In genomic region chr17:46925185-46925858, GRCh38 we compare ENCODE assay signal across 18 cellular contexts. TPM values are rescaled to one million over a fixed set of nuclear protein-coding genes. Genes with fewer than 3 reads are reported as not detected.
A peak's percentile ranks its signal among the peaks of the same experiment; 100 is the strongest.
DNase-seq lines count a peak whose midpoint lies in the region; ATAC-seq, FAIRE-seq and TF ChIP-seq lines count a peak whose summit lies in the region.
"Had no signal": no experiment of that assay in that cellular context is flagged by ENCODE, and none has a peak within 500 bp of the region (broad histone marks: within the 10 kb centered on the region; RNA-seq: fewer than 3 reads in every experiment).

No MANE protein-coding gene starts in this region.

- no peak for FAIRE-seq in astrocyte (lab: Jason Lieb, UNC)
- FAIRE-seq: A204.1 had no signal

- H3K9me3 ChIP-seq in Karpas-422 (ENCODE audit: low read length) (no peaks in the 10 kb centered on the region), astrocyte (ENCODE audit: insufficient read depth, low read depth, low read length) (no peaks in the 10 kb centered on the region), neural progenitor cell (ENCODE audit: low read depth) (no peaks in the 10 kb centered on the region)
- H3K9me3 ChIP-seq: thoracic aorta had no signal

- H3K4me1 Mint-ChIP-seq in astrocyte (ENCODE audit: low read depth, unreplicated experiment) (peaks cover 50% of the 10 kb centered on the region), neural progenitor cell (peaks cover 16% of the 10 kb centered on the region)

- peak overlapping the region; percentile 31 for H3K27ac Mint-ChIP-seq in astrocyte (ENCODE audit: unreplicated experiment)
- no peak overlapping the region for H3K27ac Mint-ChIP-seq in neural progenitor cell

- H3K27ac ChIP-seq in Karpas-422 (ENCODE audit: low read length) (no peak overlapping the region), astrocyte (ENCODE audit: low read depth, low read length) (no peak overlapping the region), neural progenitor cell (no peak overlapping the region)
- H3K27ac ChIP-seq: RWPE1, thoracic aorta had no signal

- H3K4me2 ChIP-seq in Karpas-422 (ENCODE audit: low read depth, low read length, poor library complexity, severe bottlenecking) = peak overlapping the region; percentile 91
- no peak overlapping the region for H3K4me2 ChIP-seq in astrocyte (ENCODE audit: low read length)
- no peak overlapping the region for H3K4me2 ChIP-seq in neural progenitor cell

- H3F3A ChIP-seq in neural progenitor cell (ENCODE audit: low read depth) = peaks cover 15% of the 10 kb centered on the region

- H3K4me3 ChIP-seq in Karpas-422 (ENCODE audit: low read length) (no peak overlapping the region), astrocyte (ENCODE audit: insufficient read depth, low read depth, low read length) (no peak overlapping the region), neural progenitor cell (no peak overlapping the region)
- H3K4me3 ChIP-seq: lung had no signal

- H3K36me3 ChIP-seq in Karpas-422 (ENCODE audit: insufficient read depth, low read length) = peaks cover 4% of the 10 kb centered on the region; the same call in 1 of the 2 replicates
- H3K36me3 ChIP-seq in astrocyte (ENCODE audit: insufficient read depth, low read length) = no peaks in the 10 kb centered on the region
- H3K36me3 ChIP-seq in neural progenitor cell = no peaks in the 10 kb centered on the region

- H3K4me1 ChIP-seq in Karpas-422 (ENCODE audit: low read length) = peaks cover 14% of the 10 kb centered on the region
- peaks cover 28% of the 10 kb centered on the region for H3K4me1 ChIP-seq in astrocyte (ENCODE audit: insufficient read depth, low read length)
- peaks cover 9% of the 10 kb centered on the region for H3K4me1 ChIP-seq in neural progenitor cell

- H3K36me3 Mint-ChIP-seq in astrocyte (ENCODE audit: low read depth, unreplicated experiment) = peaks cover 1% of the 10 kb centered on the region
- H3K36me3 Mint-ChIP-seq in neural progenitor cell = no peaks in the 10 kb centered on the region

- no peak for ATAC-seq in HG03135 (IDR thresholded peaks at IDR 0.05; ENCODE audit: unreplicated experiment)
- no peak for ATAC-seq in HG03354 (IDR thresholded peaks at IDR 0.05; ENCODE audit: poor library complexity, severe bottlenecking, unreplicated experiment)

- H4K20me1 ChIP-seq in Karpas-422 (ENCODE audit: insufficient read depth, low read depth, low read length) = peaks cover 29% of the 10 kb centered on the region
- peaks cover 64% of the 10 kb centered on the region for H4K20me1 ChIP-seq in astrocyte (ENCODE audit: insufficient read depth, low read length)
- H4K20me1 ChIP-seq in neural progenitor cell (ENCODE audit: low read depth) = peaks cover 56% of the 10 kb centered on the region

- H3K4me3 Mint-ChIP-seq in astrocyte (ENCODE audit: unreplicated experiment) (peak overlapping the region; percentile 9), neural progenitor cell (peak overlapping the region; percentile 28)

- H3K79me2 ChIP-seq in Karpas-422 (ENCODE audit: low read length) (peaks cover 73% of the 10 kb centered on the region), astrocyte (ENCODE audit: insufficient read depth, low read length) (peaks cover 74% of the 10 kb centered on the region), neural progenitor cell (ENCODE audit: low read depth) (peaks cover 70% of the 10 kb centered on the region)

- H3K9me3 Mint-ChIP-seq in astrocyte (ENCODE audit: unreplicated experiment) (no peaks in the 10 kb centered on the region), neural progenitor cell (no peaks in the 10 kb centered on the region)

- H2AFZ ChIP-seq in Karpas-422 (ENCODE audit: low read length) (no peak overlapping the region), astrocyte (ENCODE audit: low read depth, low read length) (no peak overlapping the region), neural progenitor cell (replicated peaks) (no peak overlapping the region)

- H3K27me3 ChIP-seq in Karpas-422 (ENCODE audit: low read length) = no peaks in the 10 kb centered on the region
- H3K27me3 ChIP-seq in astrocyte (ENCODE audit: insufficient read depth, low read length) = no peaks in the 10 kb centered on the region
- no peaks in the 10 kb centered on the region for H3K27me3 ChIP-seq in neural progenitor cell

- H3K27me3 Mint-ChIP-seq in astrocyte (ENCODE audit: low read depth, unreplicated experiment) = no peaks in the 10 kb centered on the region
- peaks cover 4% of the 10 kb centered on the region for H3K27me3 Mint-ChIP-seq in neural progenitor cell (ENCODE audit: insufficient read depth, low read depth)

- TF ChIP-seq CTCF in astrocyte (IDR thresholded peaks at IDR 0.05; ENCODE audit: insufficient read depth, low read depth, low read length) = no peak
- no peak for TF ChIP-seq CTCF in neural progenitor cell (IDR thresholded peaks at IDR 0.05)

- no peaks in the 10 kb centered on the region for H3K9me2 ChIP-seq in Karpas-422 (replicated peaks; ENCODE audit: insufficient read depth, low read length)

- H3K9ac ChIP-seq in Karpas-422 (ENCODE audit: low read length) (no peak overlapping the region), astrocyte (ENCODE audit: low read length) (no peak overlapping the region), neural progenitor cell (no peak overlapping the region)

- DNase-seq in SIG-M5 treated with dmso at 0.1 percent for 504 hours (lab: John Stamatoyannopoulos, UW; ENCODE audit: unreplicated experiment) (peak; percentile 53), SIG-M5 (lab: John Stamatoyannopoulos, UW) (no peak), Karpas-422 (no peak), astrocyte (ENCODE audit: low read depth) (no peak), neural progenitor cell (ENCODE audit: low spot score) (no peak), glomerular visceral epithelial cell (ENCODE audit: extremely low spot score) (no peak)
- DNase-seq: anterior cingulate cortex, Calu3, cortex of kidney, NCI-H1092 treated with DMSO at 0.1 percent for 48 hours, NCI-H446 treated with DMSO at 0.1 percent for 48 hours had no signal

RNA-seq across cellular contexts. Expression of gene GOSR2, which starts 2.4 kb away (rescaled TPM):
- total RNA-seq in Karpas-422 (2014; rRNA removed; shearing (Covaris generic); ENCODE audit: low replicate concordance) = 36.8 and 59.1 TPM in 2 replicates
- total RNA-seq in astrocyte (66.0 and 67.0 TPM in 2 replicates), neural progenitor cell (ENCODE audit: low replicate concordance) (29.2 and 33.6 TPM in 2 replicates)

RNA-seq across cellular contexts. Expression of gene RPRML, which starts 53.7 kb away (rescaled TPM):
- total RNA-seq in Karpas-422 (2014; rRNA removed; shearing (Covaris generic); ENCODE audit: low replicate concordance) = not detected in 2 replicates
- total RNA-seq in astrocyte (not detected in 2 replicates), neural progenitor cell (ENCODE audit: low replicate concordance) (0.65 TPM in 1 of 2 replicates, not detected in the other)
- total RNA-seq: Calu3, omental fat pad, thoracic aorta had no signal
